In the genomic region with DNA sequence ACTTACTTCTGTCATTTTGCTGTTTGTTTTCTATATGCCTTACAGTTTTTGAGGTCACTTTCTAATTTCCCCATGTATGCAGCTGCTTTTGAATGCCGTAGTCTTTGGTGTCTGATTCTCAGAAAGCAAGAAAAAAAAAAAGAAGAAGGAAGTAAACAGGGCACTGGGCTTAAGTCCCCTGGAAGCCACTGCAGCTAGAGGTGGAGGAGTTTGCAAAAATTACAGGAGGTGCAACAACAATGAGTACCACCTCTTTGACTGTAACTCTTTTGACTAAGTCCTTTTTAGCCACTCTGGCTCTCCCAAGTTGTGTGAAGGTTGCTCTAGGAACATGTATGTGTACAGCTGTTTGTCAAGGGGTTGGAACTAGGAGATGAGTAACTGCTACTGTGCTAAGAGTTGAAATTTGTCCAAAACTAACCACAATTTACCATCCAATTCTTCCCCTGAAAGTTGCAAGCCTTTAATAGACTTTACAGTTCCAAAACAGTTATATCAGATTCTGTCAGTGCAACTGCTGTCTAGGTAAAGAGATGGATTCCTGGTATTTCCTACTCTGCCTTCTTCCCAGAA, we compare ENCODE assay signal across 19 cellular contexts.
DNase-seq lines count a peak whose midpoint lies in the region; ATAC-seq and TF ChIP-seq lines count a peak whose summit lies in the region.
"Had no signal": no experiment of that assay in that cellular context is flagged by ENCODE, and none has a peak within 500 bp of the region (broad histone marks: within the 10 kb centered on the region; RNA-seq: fewer than 3 reads in every experiment).

No MANE protein-coding gene starts in this region.

- H3K27ac ChIP-seq in brain microvascular endothelial cell (no peak overlapping the region), upper lobe of right lung (no peak overlapping the region)
- H3K27ac ChIP-seq: ascending aorta, BLaER1 had no signal

- no peak overlapping the region for H3K4me3 Mint-ChIP-seq in stimulated activated naive CD8-positive, alpha-beta T cell treated with anti-CD3 and anti-CD28 coated beads, Interleukin-15, amount 100 ng/mL, for 72 hours
- H3K4me3 Mint-ChIP-seq: dendritic cell treated with granulocyte-macrophage colony-stimulating factor and Interleukin-4, amounts not matched to agents 40 ng/mL and 50 ng/mL, for 4 days; T-helper 1 cell treated with Interleukin-12 subunit alpha and Interleukin-12 subunit beta and Interleukin-4 antibody, amounts not matched to agents 30 μg/mL and 1 μg/mL, for 36 hours had no signal

- TF ChIP-seq CTCF in brain microvascular endothelial cell (IDR thresholded peaks at IDR 0.05; ENCODE audit: low read depth, low read length, missing control alignments) (no peak), upper lobe of right lung (IDR thresholded peaks at IDR 0.05) (no peak)

- no peaks in the 10 kb centered on the region for H3K36me3 ChIP-seq in brain microvascular endothelial cell (replicated peaks)
- H3K36me3 ChIP-seq in upper lobe of right lung, result no peaks in the 10 kb centered on the region
- H3K36me3 ChIP-seq: ascending aorta, BLaER1 had no signal

- H3K27me3 Mint-ChIP-seq in stimulated activated naive CD8-positive, alpha-beta T cell treated with anti-CD3 and anti-CD28 coated beads, Interleukin-15, amount 100 ng/mL, for 72 hours, result no peaks in the 10 kb centered on the region
- H3K27me3 Mint-ChIP-seq: dendritic cell treated with granulocyte-macrophage colony-stimulating factor and Interleukin-4, amounts not matched to agents 40 ng/mL and 50 ng/mL, for 4 days had no signal

- ATAC-seq in upper lobe of right lung (no peak), HG02973 (IDR thresholded peaks at IDR 0.05; ENCODE audit: unreplicated experiment) (no peak)
- ATAC-seq in stimulated activated naive CD8-positive, alpha-beta T cell treated with anti-CD3 and anti-CD28 coated beads, Interleukin-15, amount 100 ng/mL, for 72 hours, result no peak
- ATAC-seq: Right ventricle myocardium inferior had no signal

- no peak overlapping the region for H3K27ac Mint-ChIP-seq in stimulated activated naive CD8-positive, alpha-beta T cell treated with anti-CD3 and anti-CD28 coated beads, Interleukin-15, amount 100 ng/mL, for 72 hours
- H3K27ac Mint-ChIP-seq: dendritic cell treated with granulocyte-macrophage colony-stimulating factor and Interleukin-4, amounts not matched to agents 40 ng/mL and 50 ng/mL, for 4 days; T-helper 1 cell treated with Interleukin-12 subunit alpha and Interleukin-12 subunit beta and Interleukin-4 antibody, amounts not matched to agents 30 μg/mL and 1 μg/mL, for 36 hours had no signal

- intact Hi-C loops in upper lobe of right lung (cut with DNase I), result no loop called here

- in situ Hi-C loops in brain microvascular endothelial cell (cut with HindIII; ENCODE audit: low pct_ligation_motif_present, low sequenced_read_pairs), result no loop called here

- peaks cover 3% of the 10 kb centered on the region for H3K9me3 ChIP-seq in upper lobe of right lung
- H3K9me3 ChIP-seq: ascending aorta, BLaER1 had no signal

- H3K27me3 ChIP-seq in brain microvascular endothelial cell (replicated peaks), result no peaks in the 10 kb centered on the region
- H3K27me3 ChIP-seq in upper lobe of right lung, result no peaks in the 10 kb centered on the region
- H3K27me3 ChIP-seq: ascending aorta, BLaER1 had no signal

- no peaks in the 10 kb centered on the region for H3K4me1 ChIP-seq in upper lobe of right lung
- H3K4me1 ChIP-seq: ascending aorta, BLaER1 had no signal

- peaks cover 0 to 6% of the 10 kb centered on the region in 2 donors for H3K9me3 Mint-ChIP-seq in stimulated activated naive CD8-positive, alpha-beta T cell treated with anti-CD3 and anti-CD28 coated beads, Interleukin-15, amount 100 ng/mL, for 72 hours
- H3K9me3 Mint-ChIP-seq: T-helper 1 cell treated with Interleukin-12 subunit alpha and Interleukin-12 subunit beta and Interleukin-4 antibody, amounts not matched to agents 30 μg/mL and 1 μg/mL, for 36 hours had no signal

- peak; percentile 25 for DNase-seq in EL
- peak; percentile 92 for DNase-seq in MV-4-11 (lab: John Stamatoyannopoulos, UW)
- peak; percentile 42 for DNase-seq in brain microvascular endothelial cell
- DNase-seq in myocyte (ENCODE audit: low read depth), result peak; percentile 6
- no peak for DNase-seq in upper lobe of right lung
- no peak for DNase-seq in mucosa of gallbladder (ENCODE audit: low spot score)
- no peak for DNase-seq in stimulated activated naive CD8-positive, alpha-beta T cell treated with anti-CD3 and anti-CD28 coated beads, Interleukin-15, amount 100 ng/mL, for 72 hours
- DNase-seq: activated gamma-delta T cell treated with Interleukin-2 at 50 U/mL for 16 hours, glutamatergic neuron, H7, NCI-H1436 treated with DMSO at 0.1 percent for 48 hours, NCI-H2227 treated with DMSO at 0.1 percent for 48 hours had no signal

- H3K4me3 ChIP-seq in brain microvascular endothelial cell (ENCODE audit: low read depth, low read length) (no peak overlapping the region), upper lobe of right lung (no peak overlapping the region)
- H3K4me3 ChIP-seq: ascending aorta, BLaER1, smooth muscle cell had no signal

- peaks cover 10% of the 10 kb centered on the region for H3K4me1 Mint-ChIP-seq in stimulated activated naive CD8-positive, alpha-beta T cell treated with anti-CD3 and anti-CD28 coated beads, Interleukin-15, amount 100 ng/mL, for 72 hours

Comparison
In these comparisons a context has a peak if more than half of its experiments do, and no peak if none do; other contexts are left out.
1. DNase-seq: peak in EL (single experiment), MV-4-11 (single experiment), brain microvascular endothelial cell (single experiment) and myocyte (single experiment); none in upper lobe of right lung (single experiment), mucosa of gallbladder (single experiment) and stimulated activated naive CD8-positive, alpha-beta T cell treated with anti-CD3 and anti-CD28 coated beads, Interleukin-15, amount 100 ng/mL, for 72 hours (0 of 2).